Comparison of ENCODE assay signal across 1 cellular context in genomic region chr3:14127516-14128161, GRCh38.
TF ChIP-seq lines count a peak whose summit lies in the region.

No MANE protein-coding gene starts in this region.

TF ChIP-seq in GM23338, 12 proteins besides CTCF, POLR2A, EP300 and RAD21 (continued from another document):
- TF ChIP-seq ZNF462 (CRISPR knock-in tag; IDR thresholded peaks at IDR 0.05) (no peak), CREB1 (CRISPR knock-in tag; IDR thresholded peaks at IDR 0.05; ENCODE audit: low read depth) (no peak)
